9 cellular contexts compared by ENCODE assay signal in genomic region chr4:115113382-115114106, GRCh38. TPM values are rescaled to one million over a fixed set of nuclear protein-coding genes. Genes with fewer than 3 reads are reported as not detected.
DNase-seq lines count a peak whose midpoint lies in the region; TF ChIP-seq lines count a peak whose summit lies in the region.
"Had no signal": no experiment of that assay in that cellular context is flagged by ENCODE, and none has a peak within 500 bp of the region (broad histone marks: within the 10 kb centered on the region; RNA-seq: fewer than 3 reads in every experiment).

Gene NDST4, minus strand, starts transcription at chr4:115113620. Its CDS starts 36,584 bp downstream, at chr4:115077036.

- no peak within 1 kb of the TSS for H3K14ac ChIP-seq in H9 (ENCODE audit: insufficient read depth, low read length)

- POLR2A ChIA-PET in RWPE1 (lab: Yijun Ruan, JAX; ENCODE audit: low non-redundant PET), result no interaction called here

- H3K79me1 ChIP-seq in H9 (ENCODE audit: insufficient read depth, low read depth, low read length, poor library complexity, severe bottlenecking), result no peaks in the 10 kb centered on the region

- no peak within 1 kb of the TSS for H3K4me3 Mint-ChIP-seq in H9

- H2BK5ac ChIP-seq in H9 (ENCODE audit: insufficient read length, low read length), result no peak within 1 kb of the TSS

- WGBS in H9 (ENCODE audit: extremely low coverage, insufficient read length, low lambda C conversion rate), result no CpG with 5 or more reads among the region's 13 CpGs
- WGBS in sigmoid colon, 2 donors, result 23 to 54% methylated on average over 13 of the region's 13 CpGs

- no peak within 1 kb of the TSS for H2BK20ac ChIP-seq in H9 (ENCODE audit: low read depth, low read length, poor library complexity, severe bottlenecking)

- no peak within 1 kb of the TSS for H2BK120ac ChIP-seq in H9 (ENCODE audit: low read depth, low read length, poor library complexity, severe bottlenecking)

- H4K8ac ChIP-seq in H9 (replicated peaks; ENCODE audit: insufficient read length, low read depth, low read length), result no peak within 1 kb of the TSS

- no peak within 1 kb of the TSS for H3T11ph ChIP-seq in H9 (ENCODE audit: low read length)

- H3K27ac Mint-ChIP-seq in H9, result peak within 1 kb of the TSS in 2 of 3 experiments; percentile 56 to 85; a peak in 4 of 7 replicates

- TF ChIP-seq EP300 in sigmoid colon (IDR thresholded peaks at IDR 0.05), result no peak

- no peak within 1 kb of the TSS for H2BK15ac ChIP-seq in H9 (ENCODE audit: low read depth, low read length)

- no peaks in the 10 kb centered on the region for H3K27me3 ChIP-seq in H9 (ENCODE audit: insufficient read depth, low read length)
- no peaks in the 10 kb centered on the region for H3K27me3 ChIP-seq in sigmoid colon
- H3K27me3 ChIP-seq in ascending aorta, result no peaks in the 10 kb centered on the region

- H3K36me3 ChIP-seq in sigmoid colon (no peaks in the 10 kb centered on the region), ascending aorta (no peaks in the 10 kb centered on the region)

- H3K27me3 Mint-ChIP-seq in H9 (ENCODE audit: low read depth), result no peaks in the 10 kb centered on the region

- peak within 1 kb of the TSS; percentile 6 for H2AFZ ChIP-seq in H9 (ENCODE audit: low read length)

- H2BK12ac ChIP-seq in H9 (ENCODE audit: insufficient read length, low read depth, low read length), result no peak within 1 kb of the TSS

- peaks cover 12 to 18% of the 10 kb centered on the region in 2 experiments for H3K4me1 Mint-ChIP-seq in H9

- H4K20me1 ChIP-seq in H9 (ENCODE audit: control insufficient read depth, insufficient read depth, insufficient read length), result no peaks in the 10 kb centered on the region

- H3K23ac ChIP-seq in H9 (ENCODE audit: insufficient read length, low read depth, low read length), result no peak within 1 kb of the TSS

- H3K36me3 Mint-ChIP-seq in H9 (ENCODE audit: insufficient read depth in 1 of 3, low read depth in 3 of 3), result no peaks in the 10 kb centered on the region

- no peak within 1 kb of the TSS for H2AK5ac ChIP-seq in H9 (ENCODE audit: insufficient read length, low read length)

- DNase-seq in H9, result no peak
- DNase-seq in NCI-H774 (lab: John Stamatoyannopoulos, UW), result peak; percentile 39
- DNase-seq in fibroblast of gingiva (ENCODE audit: low read depth), result peak; percentile 24
- DNase-seq in sigmoid colon, result no peak
- DNase-seq in DMS79 (lab: John Stamatoyannopoulos, UW), result no peak
- no peak for DNase-seq in KG1 (lab: John Stamatoyannopoulos, UW)
- no peak for DNase-seq in ascending aorta (ENCODE audit: low spot score in 2 of 2)
- DNase-seq in RWPE1 (ENCODE audit: low spot score), result no peak
- DNase-seq: amniotic stem cell had no signal

- no peaks in the 10 kb centered on the region for H3K23me2 ChIP-seq in H9 (ENCODE audit: insufficient read length, low read depth, low read length, poor library complexity, severe bottlenecking)

- TF ChIP-seq CTCF in H9 (conservative IDR thresholded peaks at IDR 0.05) (no peak), sigmoid colon (IDR thresholded peaks at IDR 0.05) (no peak), ascending aorta (IDR thresholded peaks at IDR 0.05) (no peak), RWPE1 (conservative IDR thresholded peaks at IDR 0.05; ENCODE audit: low read depth) (no peak)

- H3K79me2 ChIP-seq in H9 (ENCODE audit: insufficient read depth, low read length), result no peaks in the 10 kb centered on the region

- H3K4me1 ChIP-seq in H9 (ENCODE audit: insufficient read depth, low read length) (no peaks in the 10 kb centered on the region), sigmoid colon (peaks cover 0 to 26% (median 3%) of the 10 kb centered on the region in 4 donors), ascending aorta (no peaks in the 10 kb centered on the region)

- H3K9ac ChIP-seq in H9 (ENCODE audit: extremely low read depth, insufficient read length, low read length), result no peak within 1 kb of the TSS

- H3K56ac ChIP-seq in H9 (ENCODE audit: insufficient read length, low read depth, low read length), result no peak within 1 kb of the TSS

- TF ChIP-seq POLR2A in sigmoid colon (IDR thresholded peaks at IDR 0.05), result no peak

- H3K4me3 ChIP-seq in sigmoid colon (peak within 1 kb of the TSS in 3 of 4 donors; percentile 10 to 32 (median 22)), ascending aorta (no peak within 1 kb of the TSS)

- intact Hi-C loops in sigmoid colon (cut with DNase I) (no loop called here), ascending aorta (cut with DNase I) (no loop called here)

- H3K27ac ChIP-seq in H9 (ENCODE audit: insufficient read length, low read depth, low read length) (no peak within 1 kb of the TSS), sigmoid colon (peak within 1 kb of the TSS in 1 of 4 donors; percentile 30), ascending aorta (no peak within 1 kb of the TSS), RWPE1 (no peak within 1 kb of the TSS)

- H3K9me3 Mint-ChIP-seq in H9, result no peaks in the 10 kb centered on the region

- no peak within 1 kb of the TSS for H4K5ac ChIP-seq in H9 (ENCODE audit: insufficient read length, low read depth, low read length)

- CTCF ChIA-PET in RWPE1 (lab: Yijun Ruan, JAX), result interaction anchor here (0.6 kb wide), 1 partner anchor 23 kb away, joined by 4 read pairs; no protein-coding TSS in a partner anchor

- no peaks in the 10 kb centered on the region for H3K9me3 ChIP-seq in H9 (ENCODE audit: control insufficient read depth, low read depth, low read length)
- no peaks in the 10 kb centered on the region for H3K9me3 ChIP-seq in sigmoid colon
- no peaks in the 10 kb centered on the region for H3K9me3 ChIP-seq in ascending aorta

- no peak within 1 kb of the TSS for H4K91ac ChIP-seq in H9 (ENCODE audit: insufficient read length, low read depth, low read length)

- no peak within 1 kb of the TSS for H3K4me2 ChIP-seq in H9 (ENCODE audit: insufficient read depth, insufficient read length, low read length)

- H3K18ac ChIP-seq in H9 (ENCODE audit: insufficient read length, low read depth, low read length), result no peak within 1 kb of the TSS

- H3K4ac ChIP-seq in H9 (ENCODE audit: low read depth, low read length), result no peak within 1 kb of the TSS

RNA-seq across cellular contexts. Expression of gene NDST4, which starts in this region (rescaled TPM):
- not detected in 2 replicates for total RNA-seq in H9 (2021)
- total RNA-seq in sigmoid colon, result 1 to 10 TPM in 1 of 4 donors, under 1 TPM in 3; 0.16 to 1.1 (median 0.63) TPM
- polyA plus RNA-seq in sigmoid colon, result under 1 TPM in 1 of 3 donors, not detected in 2; 0.03 TPM
- total RNA-seq in ascending aorta, result not detected

Comparison
In these comparisons a context has a peak if more than half of its experiments do, and no peak if none do; other contexts are left out.
1. DNase-seq: peak in NCI-H774 (single experiment) and fibroblast of gingiva (single experiment); none in H9 (single experiment), sigmoid colon (single experiment), DMS79 (single experiment), KG1 (single experiment), ascending aorta (0 of 2) and RWPE1 (single experiment).
2. H3K4me3 ChIP-seq: peak in sigmoid colon (3 of 4); none in ascending aorta (0 of 2).